Comparison of ENCODE assay signal across 9 cellular contexts in the genomic region with DNA sequence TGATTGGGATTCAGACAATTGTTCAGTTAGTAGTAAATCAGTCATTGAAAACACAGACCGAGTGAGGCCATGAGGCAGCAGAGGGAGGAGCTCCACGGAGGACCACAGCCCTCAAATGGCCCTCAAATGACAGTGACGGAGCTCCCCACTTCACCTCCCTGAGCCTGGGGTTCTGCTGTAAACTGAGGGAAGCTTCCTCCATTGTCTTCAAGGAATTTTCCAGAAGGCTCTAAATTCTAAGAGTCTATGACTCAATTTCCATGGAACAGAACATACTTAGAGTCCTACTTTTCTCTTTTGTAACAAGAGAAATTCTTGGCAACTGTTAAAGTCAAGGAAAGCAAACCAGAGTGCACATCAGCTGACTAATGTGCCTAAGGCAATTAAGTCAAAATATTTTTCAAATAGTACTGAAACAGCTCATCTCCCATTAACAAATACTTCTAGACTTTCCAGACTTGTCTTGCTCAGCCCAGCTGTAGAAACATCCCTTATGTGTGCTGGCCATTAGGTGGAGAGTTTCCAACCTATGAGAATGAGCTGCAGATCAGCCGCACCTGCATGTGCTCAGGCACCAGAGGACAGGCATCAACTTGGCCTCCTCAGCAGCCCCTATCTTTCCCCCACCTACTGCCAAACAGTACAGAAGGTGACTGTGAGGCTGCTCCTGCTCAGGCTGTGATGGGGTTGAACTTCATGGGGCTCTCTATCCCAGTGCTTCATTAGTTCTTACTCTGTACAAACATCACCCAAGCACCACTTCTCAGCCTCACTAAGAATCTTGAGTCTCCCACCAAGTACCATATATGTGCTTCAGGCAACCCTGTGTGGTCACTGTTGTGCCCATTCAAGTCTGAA. TPM values are rescaled to one million over a fixed set of nuclear protein-coding genes. Genes with fewer than 3 reads are reported as not detected.
A peak's percentile ranks its signal among the peaks of the same experiment; 100 is the strongest.
DNase-seq lines count a peak whose midpoint lies in the region; ATAC-seq and TF ChIP-seq lines count a peak whose summit lies in the region.
"Had no signal": no experiment of that assay in that cellular context is flagged by ENCODE, and none has a peak within 500 bp of the region (broad histone marks: within the 10 kb centered on the region; RNA-seq: fewer than 3 reads in every experiment).

No MANE protein-coding gene starts in this region.

- no peaks in the 10 kb centered on the region for H3K36me3 ChIP-seq in IMR-90 (ENCODE audit: control insufficient read depth, insufficient read depth, low read length)
- no peaks in the 10 kb centered on the region for H3K36me3 ChIP-seq in thymus (ENCODE audit: control insufficient read depth, insufficient read depth)

- no peak for TF ChIP-seq POLR2A in IMR-90 (IDR thresholded peaks at IDR 0.05; ENCODE audit: low read depth, low read length)

- peak overlapping the region; percentile 90 for H3K4ac ChIP-seq in IMR-90 (ENCODE audit: low read depth, low read length)

- H3K27ac ChIP-seq in IMR-90 (ENCODE audit: insufficient read depth, low read length) (peak overlapping the region; percentile 96), cingulate gyrus (ENCODE audit: low read depth, low read length) (peak overlapping the region; percentile 13), thymus (ENCODE audit: low read depth) (peak overlapping the region; percentile 8)

- H3K4me3 ChIP-seq in IMR-90 (ENCODE audit: insufficient read depth, low read depth, low read length), result no peak overlapping the region
- no peak overlapping the region for H3K4me3 ChIP-seq in thymus (ENCODE audit: low read length)

- peak overlapping the region; percentile 96 for H2BK5ac ChIP-seq in IMR-90 (ENCODE audit: low read depth, low read length, poor library complexity, severe bottlenecking)

- H3K14ac ChIP-seq in IMR-90 (replicated peaks; ENCODE audit: low read depth, low read length), result peak overlapping the region; percentile 82

- TF ChIP-seq RAD21 in IMR-90 (IDR thresholded peaks at IDR 0.05; ENCODE audit: low read length), result no peak

- intact Hi-C loops in IMR-90 (cut with micrococcal nuclease), result loop anchor here (2.0 kb wide), 1 partner anchor 52 kb away; no protein-coding TSS in a partner anchor

- no peak overlapping the region for H3K9ac ChIP-seq in IMR-90 (ENCODE audit: low read depth, low read length)

- in situ Hi-C loops in IMR-90 (cut with MboI; ENCODE audit: low sequenced_read_pairs), result no loop called here

- H2BK15ac ChIP-seq in IMR-90 (ENCODE audit: low read depth, low read length), result peak overlapping the region; percentile 96; the same call in 2 of the 3 replicates

- POLR2A ChIA-PET in IMR-90 (lab: Charles Lee; ENCODE audit: unreplicated experiment), result no interaction called here

- H3K27me3 ChIP-seq in IMR-90 (ENCODE audit: control insufficient read depth, insufficient read depth, low read length), result no peaks in the 10 kb centered on the region
- no peaks in the 10 kb centered on the region for H3K27me3 ChIP-seq in thymus (ENCODE audit: control insufficient read depth, insufficient read depth)

- DNase-seq in IMR-90 (peak; percentile 97), kidney glomerular epithelial cell (lab: John Stamatoyannopoulos, UW) (peak; percentile 50)
- no peak for DNase-seq in activated T-cell treated with anti-CD3 and anti-CD28 coated beads, Interleukin-2, amount 50 U/mL, for 24 hours
- DNase-seq: NCI-H748 treated with DMSO at 0.1 percent for 48 hours had no signal

- peak overlapping the region; percentile 90 for H2BK20ac ChIP-seq in IMR-90 (ENCODE audit: low read depth, low read length)

- no TSS peak for BruUV-seq in IMR-90 (replicated peaks; lab: Mats Ljungman, UMichigan)

- H3K4me3 Mint-ChIP-seq in activated T-cell treated with anti-CD3 and anti-CD28 coated beads, Interleukin-2, amount 50 U/mL, for 24 hours, result no peak overlapping the region

- peak overlapping the region; percentile 90 for H2AK5ac ChIP-seq in IMR-90 (ENCODE audit: low read depth, low read length)

- peak overlapping the region; percentile 54 for H3K56ac ChIP-seq in IMR-90 (ENCODE audit: extremely low read depth, insufficient read depth, low read length)

- peak overlapping the region; percentile 68 for H3K23ac ChIP-seq in IMR-90 (ENCODE audit: low read depth, low read length)

- H3K18ac ChIP-seq in IMR-90 (ENCODE audit: low read depth, low read length), result peak overlapping the region; percentile 96

- no peak overlapping the region for H3K27ac Mint-ChIP-seq in activated T-cell treated with anti-CD3 and anti-CD28 coated beads, Interleukin-2, amount 50 U/mL, for 24 hours

- peak; percentile 94 for ATAC-seq in IMR-90 (ENCODE audit: low read depth)
- ATAC-seq in HG03439 (IDR thresholded peaks at IDR 0.05; ENCODE audit: unreplicated experiment), result no peak
- no peak for ATAC-seq in GM21367 (IDR thresholded peaks at IDR 0.05; ENCODE audit: unreplicated experiment)
- no peak for ATAC-seq in GM18511 (IDR thresholded peaks at IDR 0.05; ENCODE audit: unreplicated experiment)

- peaks cover 39 to 52% of the 10 kb centered on the region in 2 experiments for H3K79me1 ChIP-seq in IMR-90 (ENCODE audit: low read depth in 1 of 2, low read length in 2 of 2)

- H3K4me1 ChIP-seq in IMR-90 (ENCODE audit: control insufficient read depth, insufficient read depth, low read length) (peaks cover 14% of the 10 kb centered on the region), thymus (ENCODE audit: control insufficient read depth, insufficient read depth, low read length) (no peaks in the 10 kb centered on the region)

- H3K9me3 ChIP-seq in IMR-90 (ENCODE audit: control insufficient read depth, insufficient read depth, low read length) (no peaks in the 10 kb centered on the region), thymus (ENCODE audit: control insufficient read depth) (no peaks in the 10 kb centered on the region)

- H4K20me1 ChIP-seq in IMR-90 (ENCODE audit: insufficient read depth, low read length), result peaks cover 4% of the 10 kb centered on the region

- H2BK120ac ChIP-seq in IMR-90 (ENCODE audit: low read depth, low read length), result peak overlapping the region; percentile 89

- H4K91ac ChIP-seq in IMR-90 (ENCODE audit: insufficient read depth, low read depth, low read length), result peak overlapping the region; percentile 85

- H3K9me3 Mint-ChIP-seq in activated T-cell treated with anti-CD3 and anti-CD28 coated beads, Interleukin-2, amount 50 U/mL, for 24 hours, result no peaks in the 10 kb centered on the region

- no CpG with 5 or more reads among the region's 4 CpGs for WGBS in IMR-90 (ENCODE audit: extremely low coverage in 2 of 2, insufficient read length in 1 of 2), 2 experiments
- WGBS in thymus, result 94% methylated on average over 4 of the region's 4 CpGs

- H4K8ac ChIP-seq in IMR-90 (ENCODE audit: low read depth in 2 of 2, low read length in 2 of 2), result peak overlapping the region; percentile 84 to 92

- H2AFZ ChIP-seq in IMR-90 (replicated peaks; ENCODE audit: low read length, poor library complexity), result peak overlapping the region; percentile 70

- peak overlapping the region; percentile 53 for H3K4me2 ChIP-seq in IMR-90 (ENCODE audit: low read depth, low read length)

- H3K36me3 Mint-ChIP-seq in activated T-cell treated with anti-CD3 and anti-CD28 coated beads, Interleukin-2, amount 50 U/mL, for 24 hours (ENCODE audit: low read depth), result peaks cover 12% of the 10 kb centered on the region

- CTCF ChIA-PET in IMR-90 (lab: Yijun Ruan, JAX), result interaction anchor here (0.7 to 0.9 kb wide), 2 partner anchors 9 to 31 kb away, joined by 3 read pairs; no protein-coding TSS in a partner anchor

- peaks cover 2% of the 10 kb centered on the region for H3K4me1 Mint-ChIP-seq in activated T-cell treated with anti-CD3 and anti-CD28 coated beads, Interleukin-2, amount 50 U/mL, for 24 hours (ENCODE audit: low read depth)

- H4K5ac ChIP-seq in IMR-90 (ENCODE audit: low read depth, low read length), result peak overlapping the region; percentile 93

- H3K9me1 ChIP-seq in IMR-90 (ENCODE audit: insufficient read depth, low read length), result peaks cover 17% of the 10 kb centered on the region

- dilution Hi-C loops in IMR-90 (cut with HindIII; ENCODE audit: low sequenced_read_pairs, unreplicated experiment), result no loop called here

- no peak for TF ChIP-seq CTCF in IMR-90 (conservative IDR thresholded peaks at IDR 0.05; ENCODE audit: low read depth, low read length)

- no peaks in the 10 kb centered on the region for H3K27me3 Mint-ChIP-seq in activated T-cell treated with anti-CD3 and anti-CD28 coated beads, Interleukin-2, amount 50 U/mL, for 24 hours

- H2AK9ac ChIP-seq in IMR-90 (replicated peaks; ENCODE audit: low read depth, low read length, poor library complexity), result peak overlapping the region; percentile 56

TF ChIP-seq in IMR-90, 13 proteins besides CTCF, POLR2A, EP300 and RAD21:
- TF ChIP-seq CEBPB (IDR thresholded peaks at IDR 0.05; ENCODE audit: low read depth, low read length), result peak; percentile 51; the same call in 1 of the 2 replicates
- TF ChIP-seq, protein P1, sequence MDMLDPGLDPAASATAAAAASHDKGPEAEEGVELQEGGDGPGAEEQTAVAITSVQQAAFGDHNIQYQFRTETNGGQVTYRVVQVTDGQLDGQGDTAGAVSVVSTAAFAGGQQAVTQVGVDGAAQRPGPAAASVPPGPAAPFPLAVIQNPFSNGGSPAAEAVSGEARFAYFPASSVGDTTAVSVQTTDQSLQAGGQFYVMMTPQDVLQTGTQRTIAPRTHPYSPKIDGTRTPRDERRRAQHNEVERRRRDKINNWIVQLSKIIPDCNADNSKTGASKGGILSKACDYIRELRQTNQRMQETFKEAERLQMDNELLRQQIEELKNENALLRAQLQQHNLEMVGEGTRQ (IDR thresholded peaks at IDR 0.05; ENCODE audit: low read depth, low read length), result peak; percentile 67
- no peak for TF ChIP-seq MXI1 (IDR thresholded peaks at IDR 0.05; ENCODE audit: borderline replicate concordance, low read depth, low read length)
- TF ChIP-seq BHLHE40 (IDR thresholded peaks at IDR 0.05; ENCODE audit: low read depth, low read length), result 0 out of 2 replicates have a peak, but pooled peaks have one; percentile 11
- no peak; the same call in 1 of the 2 replicates for TF ChIP-seq FOS (IDR thresholded peaks at IDR 0.05; ENCODE audit: low read depth, low read length)
- no peak for TF ChIP-seq RFX5 (IDR thresholded peaks at IDR 0.05; ENCODE audit: low read depth, low read length)
- peak; percentile 5; the same call in 1 of the 2 replicates for TF ChIP-seq MAFK (IDR thresholded peaks at IDR 0.05; ENCODE audit: low read depth, low read length)
- TF ChIP-seq RCOR1 (IDR thresholded peaks at IDR 0.05; ENCODE audit: insufficient replicate concordance, low read length), result no peak
- TF ChIP-seq CHD1 (IDR thresholded peaks at IDR 0.05; ENCODE audit: low read depth, low read length), result no peak
- no peak for TF ChIP-seq MAZ (IDR thresholded peaks at IDR 0.05; ENCODE audit: borderline replicate concordance, low read depth, low read length)

RNA-seq across cellular contexts. Expression of a gene that starts 32.3 kb away (rescaled TPM):
- total RNA-seq in IMR-90 (2012; rRNA removed), result 21.9 and 24.4 TPM in 2 replicates
- polyA plus RNA-seq in IMR-90 (2012; rRNA removed) (17.1 and 18.2 TPM in 2 replicates), thymus (8.7 TPM)
- 9.4 and 10.0 TPM in 2 replicates for polyA plus RNA-seq in IMR-90 (2012; cell fraction: cytosol; rRNA removed)
- polyA plus RNA-seq in IMR-90 (2012; cell fraction: nucleus; rRNA removed; ENCODE audit: low replicate concordance), result 6.9 and 17.6 TPM in 2 replicates

Comparison
In these comparisons a context has a peak if more than half of its experiments do, and no peak if none do; other contexts are left out.
1. H3K27ac ChIP-seq: peak in every context shown above with its lines; median percentile 96 in IMR-90; 13 in cingulate gyrus; 8 in thymus.